18 cellular contexts compared by ENCODE assay signal in the genomic region with DNA sequence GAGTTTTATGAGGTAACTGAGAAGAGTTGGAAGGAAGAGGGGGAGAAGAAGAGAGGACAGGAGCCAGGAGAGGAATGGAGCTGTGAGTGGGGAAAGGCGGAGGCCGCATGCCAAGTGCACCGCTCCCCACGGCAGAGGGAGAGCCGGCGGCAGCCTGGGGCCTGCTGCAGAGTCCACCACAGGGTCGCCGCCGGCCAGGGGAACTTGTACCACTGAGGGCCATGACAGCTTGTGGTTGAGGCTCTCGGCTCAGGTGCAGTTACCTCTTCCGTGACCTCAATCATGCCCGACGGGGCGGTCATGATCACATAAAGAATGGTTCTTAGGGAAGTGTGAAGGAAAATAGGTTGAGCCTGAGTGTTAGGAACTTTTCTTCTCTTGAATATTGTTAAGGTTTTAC.
DNase-seq lines count a peak whose midpoint lies in the region; ATAC-seq, FAIRE-seq and TF ChIP-seq lines count a peak whose summit lies in the region.
"Had no signal": no experiment of that assay in that cellular context is flagged by ENCODE, and none has a peak within 500 bp of the region (broad histone marks: within the 10 kb centered on the region; RNA-seq: fewer than 3 reads in every experiment).

No MANE protein-coding gene starts in this region.

- H3K27me3 ChIP-seq in right cardiac atrium (ENCODE audit: control insufficient read depth, insufficient read depth): no peaks in the 10 kb centered on the region
- H3K27me3 ChIP-seq in heart left ventricle: peaks cover 0 to 5% (median 0%) of the 10 kb centered on the region in 9 donors
- no peaks in the 10 kb centered on the region for H3K27me3 ChIP-seq in sigmoid colon

- TF ChIP-seq POLR2A in heart left ventricle (IDR thresholded peaks at IDR 0.05) (no peak), sigmoid colon (IDR thresholded peaks at IDR 0.05) (no peak)

- no peaks in the 10 kb centered on the region for H3K4me1 ChIP-seq in right cardiac atrium (ENCODE audit: control insufficient read depth, insufficient read depth, low read length)
- no peaks in the 10 kb centered on the region for H3K4me1 ChIP-seq in heart left ventricle
- H3K4me1 ChIP-seq in kidney (ENCODE audit: control insufficient read depth in 1 of 2, insufficient read depth in 1 of 2, low read depth in 1 of 2, low read length in 2 of 2): no peaks in the 10 kb centered on the region
- H3K4me1 ChIP-seq in mucosa of descending colon (ENCODE audit: low read depth): no peaks in the 10 kb centered on the region
- no peaks in the 10 kb centered on the region for H3K4me1 ChIP-seq in sigmoid colon
- H3K4me1 ChIP-seq: HAP-1 had no signal

- intact Hi-C loops in right cardiac atrium (cut with DNase I): no loop called here
- intact Hi-C loops in heart left ventricle (cut with DNase I): no loop called here
- intact Hi-C loops in kidney (cut with DNase I): no loop called here
- intact Hi-C loops in mucosa of descending colon (cut with DNase I, micrococcal nuclease): no loop called here
- intact Hi-C loops in sigmoid colon (cut with DNase I): no loop called here

- WGBS in right cardiac atrium: 92% methylated on average over 14 of the region's 14 CpGs
- WGBS in heart left ventricle, 4 donors: 90 to 92% (median 91%) methylated on average over 14 of the region's 14 CpGs
- 95% methylated on average over 14 of the region's 14 CpGs for WGBS in sigmoid colon, 2 donors

- no peak overlapping the region for H3K4me3 ChIP-seq in right cardiac atrium (ENCODE audit: low read length)
- no peak overlapping the region for H3K4me3 ChIP-seq in heart left ventricle
- H3K4me3 ChIP-seq in kidney (ENCODE audit: low read length in 2 of 2): no peak overlapping the region
- H3K4me3 ChIP-seq in mucosa of descending colon: no peak overlapping the region
- no peak overlapping the region for H3K4me3 ChIP-seq in sigmoid colon
- H3K4me3 ChIP-seq: GM23338, HAP-1 had no signal

- peak in 2 of 3 donors; percentile 41 to 43 for DNase-seq in right cardiac atrium
- no peak for DNase-seq in heart left ventricle
- DNase-seq in kidney: peak; percentile 62
- no peak for DNase-seq in urothelium cell line (ENCODE audit: low spot score)
- no peak for DNase-seq in mucosa of descending colon
- no peak for DNase-seq in sigmoid colon
- DNase-seq: C1 segment of cervical spinal cord; Calu3; CD4-positive, alpha-beta memory T cell; COR-L47; DMS53; DMS79 treated with DMSO at 0.1 percent for 48 hours; GF-D8; HFFc6 had no signal

- TF ChIP-seq EP300 in sigmoid colon (IDR thresholded peaks at IDR 0.05): no peak

- no peak overlapping the region for H3K9ac ChIP-seq in kidney (ENCODE audit: low read length in 2 of 2)

- TF ChIP-seq CTCF in heart left ventricle (IDR thresholded peaks at IDR 0.05): no peak
- TF ChIP-seq CTCF in kidney (IDR thresholded peaks at IDR 0.05; ENCODE audit: borderline replicate concordance, extremely low read depth, insufficient read depth): no peak
- TF ChIP-seq CTCF in mucosa of descending colon (IDR thresholded peaks at IDR 0.05): no peak
- TF ChIP-seq CTCF in sigmoid colon (IDR thresholded peaks at IDR 0.05): no peak

- no peak for FAIRE-seq in kidney (lab: Jason Lieb, UNC)
- peak; percentile 52 for FAIRE-seq in urothelium cell line (lab: Jason Lieb, UNC)
- FAIRE-seq: GM12891, GM18507 had no signal

- H3K27ac ChIP-seq in right cardiac atrium (ENCODE audit: low read length) (no peak overlapping the region), heart left ventricle (no peak overlapping the region), kidney (ENCODE audit: low read depth in 2 of 2, low read length in 2 of 2) (no peak overlapping the region), sigmoid colon (no peak overlapping the region)

- H3K36me3 ChIP-seq in heart left ventricle (no peaks in the 10 kb centered on the region), kidney (ENCODE audit: control insufficient read depth in 1 of 2, insufficient read depth in 2 of 2, low read length in 2 of 2) (no peaks in the 10 kb centered on the region), mucosa of descending colon (ENCODE audit: low read depth) (no peaks in the 10 kb centered on the region), sigmoid colon (no peaks in the 10 kb centered on the region)
- H3K36me3 ChIP-seq: HAP-1 had no signal

- no peaks in the 10 kb centered on the region for H3K9me3 ChIP-seq in right cardiac atrium (ENCODE audit: control insufficient read depth, low read length)
- peaks cover 0 to 12% (median 0%) of the 10 kb centered on the region in 12 donors for H3K9me3 ChIP-seq in heart left ventricle
- peaks cover 0 to 9% of the 10 kb centered on the region in 2 donors for H3K9me3 ChIP-seq in kidney (ENCODE audit: control insufficient read depth in 1 of 2, low read length in 2 of 2)
- H3K9me3 ChIP-seq in mucosa of descending colon: no peaks in the 10 kb centered on the region
- no peaks in the 10 kb centered on the region for H3K9me3 ChIP-seq in sigmoid colon
- H3K9me3 ChIP-seq: HAP-1 had no signal

- ATAC-seq in right cardiac atrium (no peak), heart left ventricle (no peak), mucosa of descending colon (no peak)
- ATAC-seq: GM23338 had no signal

Comparison
In these comparisons a context has a peak if more than half of its experiments do, and no peak if none do; other contexts are left out.
1. DNase-seq: peak in right cardiac atrium (2 of 3) and kidney (single experiment); none in heart left ventricle (0 of 5), urothelium cell line (single experiment), mucosa of descending colon (0 of 3) and sigmoid colon (single experiment).